8 cellular contexts compared by ENCODE assay signal in the genomic region with DNA sequence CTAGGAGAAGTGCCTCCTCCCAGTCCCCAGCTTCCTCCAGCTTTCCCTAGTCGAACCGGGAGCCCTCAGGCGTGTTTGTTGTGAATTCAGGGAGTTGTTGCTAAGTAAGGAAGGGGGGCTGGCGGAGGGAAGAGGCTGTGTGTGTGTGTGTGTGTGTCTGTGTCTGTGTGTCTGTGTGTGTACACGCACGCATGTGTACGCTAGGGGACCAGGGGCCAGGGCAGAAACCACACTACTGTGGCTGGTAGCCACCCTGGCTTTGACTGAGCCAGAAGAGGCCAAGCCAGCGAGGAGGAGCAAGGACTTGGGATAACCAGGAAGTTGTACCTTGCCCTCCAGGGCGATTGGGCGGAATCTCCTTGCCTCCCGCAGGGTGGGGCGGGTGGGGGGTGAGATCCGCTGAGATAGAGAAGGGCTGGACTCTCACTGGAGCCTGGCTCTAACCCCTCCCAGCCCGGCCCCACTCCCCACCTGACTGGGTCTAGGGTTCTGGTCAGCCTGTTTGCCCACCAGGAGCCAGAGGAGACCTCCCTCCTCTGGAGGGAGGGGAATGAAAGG. TPM values are rescaled to one million over a fixed set of nuclear protein-coding genes. Genes with fewer than 3 reads are reported as not detected.
A peak's percentile ranks its signal among the peaks of the same experiment; 100 is the strongest.
DNase-seq lines count a peak whose midpoint lies in the region; ATAC-seq, FAIRE-seq and TF ChIP-seq lines count a peak whose summit lies in the region.

No MANE protein-coding gene starts in this region.

- peak overlapping the region; percentile 71 for H3K4me3 ChIP-seq in SK-N-MC
- no peak overlapping the region for H3K4me3 ChIP-seq in ectodermal cell (ENCODE audit: insufficient read depth, low read depth, low read length)
- H3K4me3 ChIP-seq in mononuclear cell (ENCODE audit: low read length) = peak overlapping the region; percentile 10
- H3K4me3 ChIP-seq in uterus = peak overlapping the region; percentile 22 to 34

- TF ChIP-seq POLR2A in uterus (IDR thresholded peaks at IDR 0.05) = peak in 1 of 2 donors; percentile 47

- peak overlapping the region; percentile 51 for H3K9ac ChIP-seq in SK-N-MC (ENCODE audit: insufficient read length)

- H3K27me3 ChIP-seq in ectodermal cell (ENCODE audit: control insufficient read depth, insufficient read depth, low read length, poor library complexity, severe bottlenecking) (no peaks in the 10 kb centered on the region), mononuclear cell (ENCODE audit: insufficient read depth, low read length) (no peaks in the 10 kb centered on the region), uterus (no peaks in the 10 kb centered on the region)

- FAIRE-seq in GM19239 (lab: Jason Lieb, UNC) = no peak

- WGBS in ectodermal cell, 2 experiments = 10 to 11% methylated on average over 13 to 14 of the region's 14 CpGs

- intact Hi-C loops in uterus (cut with DNase I; ENCODE audit: low total_unique reads) = no loop called here

- H3K27ac ChIP-seq in SK-N-MC (peak overlapping the region; percentile 85), ectodermal cell (ENCODE audit: insufficient read depth, low read depth, low read length, poor library complexity, severe bottlenecking) (peak overlapping the region; percentile 84), uterus (peak overlapping the region; percentile 99 to 100)

- H3K9me3 ChIP-seq in SK-N-MC (ENCODE audit: low read depth, low read length) = no peaks in the 10 kb centered on the region
- no peaks in the 10 kb centered on the region for H3K9me3 ChIP-seq in ectodermal cell (ENCODE audit: control insufficient read depth, low read length)
- no peaks in the 10 kb centered on the region for H3K9me3 ChIP-seq in mononuclear cell (ENCODE audit: low read depth, low read length)
- H3K9me3 ChIP-seq in uterus = no peaks in the 10 kb centered on the region

- TF ChIP-seq CTCF in uterus (IDR thresholded peaks at IDR 0.05) (peak in 1 of 4 experiments; percentile 10), GM20000 (IDR thresholded peaks at IDR 0.05; ENCODE audit: extremely low read depth, missing control alignments) (no peak)

- H3K4me1 ChIP-seq in ectodermal cell (ENCODE audit: control insufficient read depth, insufficient read depth, low read length) = peaks cover 84% of the 10 kb centered on the region
- H3K4me1 ChIP-seq in mononuclear cell (ENCODE audit: insufficient read depth, low read length) = peaks cover 97% of the 10 kb centered on the region
- H3K4me1 ChIP-seq in uterus = peaks cover 26 to 72% of the 10 kb centered on the region in 2 donors

- H3K36me3 ChIP-seq in SK-N-MC (ENCODE audit: insufficient read depth, low read length) = no peaks in the 10 kb centered on the region
- no peaks in the 10 kb centered on the region for H3K36me3 ChIP-seq in ectodermal cell (ENCODE audit: control insufficient read depth, insufficient read depth, low read length)
- H3K36me3 ChIP-seq in uterus = no peaks in the 10 kb centered on the region

- no peaks in the 10 kb centered on the region for H3K27me3 Mint-ChIP-seq in stimulated activated naive CD8-positive, alpha-beta T cell treated with anti-CD3 and anti-CD28 coated beads, Interleukin-15, Interleukin-2, amounts not matched to agents 100 ng/mL and 50 ng/mL, for 24 hours

- H3K27ac Mint-ChIP-seq in stimulated activated naive CD8-positive, alpha-beta T cell treated with anti-CD3 and anti-CD28 coated beads, Interleukin-15, Interleukin-2, amounts not matched to agents 100 ng/mL and 50 ng/mL, for 24 hours = peak overlapping the region; percentile 99

- no peak for ATAC-seq in stimulated activated naive CD8-positive, alpha-beta T cell treated with anti-CD3 and anti-CD28 coated beads, Interleukin-15, Interleukin-2, amounts not matched to agents 100 U/mL and 50 U/mL, for 24 hours

- H3K4me3 Mint-ChIP-seq in stimulated activated naive CD8-positive, alpha-beta T cell treated with anti-CD3 and anti-CD28 coated beads, Interleukin-15, Interleukin-2, amounts not matched to agents 100 ng/mL and 50 ng/mL, for 24 hours = peak overlapping the region; percentile 92

- no peaks in the 10 kb centered on the region for H3K36me3 Mint-ChIP-seq in stimulated activated naive CD8-positive, alpha-beta T cell treated with anti-CD3 and anti-CD28 coated beads, Interleukin-15, Interleukin-2, amounts not matched to agents 100 ng/mL and 50 ng/mL, for 24 hours (ENCODE audit: low read depth)

- no peak for DNase-seq in stimulated activated naive CD8-positive, alpha-beta T cell treated with anti-CD3 and anti-CD28 coated beads, Interleukin-15, Interleukin-2, amounts not matched to agents 100 U/mL and 50 U/mL, for 24 hours
- DNase-seq in SK-N-MC (ENCODE audit: low read depth, low spot score) (no peak), uterus (peak; percentile 87 to 89), GM19239 (ENCODE audit: insufficient read length, low spot score) (no peak), GM20000 (ENCODE audit: low spot score) (no peak)

- no peaks in the 10 kb centered on the region for H3K9me3 Mint-ChIP-seq in stimulated activated naive CD8-positive, alpha-beta T cell treated with anti-CD3 and anti-CD28 coated beads, Interleukin-15, Interleukin-2, amounts not matched to agents 100 ng/mL and 50 ng/mL, for 24 hours

- H3K4me1 Mint-ChIP-seq in stimulated activated naive CD8-positive, alpha-beta T cell treated with anti-CD3 and anti-CD28 coated beads, Interleukin-15, Interleukin-2, amounts not matched to agents 100 ng/mL and 50 ng/mL, for 24 hours (ENCODE audit: low read depth) = peaks cover 85% of the 10 kb centered on the region

RNA-seq across cellular contexts. Expression of a gene that starts 7.5 kb away (rescaled TPM):
- 32.7 TPM for polyA plus RNA-seq in ectodermal cell (2013, experiment 1 of 4)
- polyA plus RNA-seq in ectodermal cell (2013, experiment 2 of 4) = 39.1 TPM
- polyA plus RNA-seq in ectodermal cell (2013, experiment 3 of 4) = 25.6 TPM
- 28.2 TPM for polyA plus RNA-seq in ectodermal cell (2013, experiment 4 of 4)
- total RNA-seq in mononuclear cell (41.9 TPM), uterus (100 to 1,000 TPM in 1 of 4 donors, 10 to 100 TPM in 1, 1 to 10 TPM in 2; 2.9 to 157 (median 13.7) TPM)

RNA-seq across cellular contexts. Expression of a gene that starts 34.5 kb away (rescaled TPM):
- not detected for polyA plus RNA-seq in ectodermal cell (2013, experiment 1 of 4)
- polyA plus RNA-seq in ectodermal cell (2013, experiment 2 of 4) = not detected
- not detected for polyA plus RNA-seq in ectodermal cell (2013, experiment 3 of 4)
- not detected for polyA plus RNA-seq in ectodermal cell (2013, experiment 4 of 4)
- total RNA-seq in mononuclear cell (11.1 TPM), uterus (under 1 TPM in 1 of 4 donors, not detected in 3; 0.14 TPM)

RNA-seq across cellular contexts. Expression of a gene that starts 37.9 kb away (rescaled TPM):
- polyA plus RNA-seq in ectodermal cell (2013, experiment 1 of 4) = not detected
- polyA plus RNA-seq in ectodermal cell (2013, experiment 2 of 4) = not detected
- not detected for polyA plus RNA-seq in ectodermal cell (2013, experiment 3 of 4)
- 0.69 TPM for polyA plus RNA-seq in ectodermal cell (2013, experiment 4 of 4)
- total RNA-seq in mononuclear cell = not detected
- not detected for total RNA-seq in uterus

RNA-seq across cellular contexts. Expression of a gene that starts 53.4 kb away (rescaled TPM):
- polyA plus RNA-seq in ectodermal cell (2013, experiment 1 of 4) = not detected
- polyA plus RNA-seq in ectodermal cell (2013, experiment 2 of 4) = not detected
- not detected for polyA plus RNA-seq in ectodermal cell (2013, experiment 3 of 4)
- not detected for polyA plus RNA-seq in ectodermal cell (2013, experiment 4 of 4)
- not detected for total RNA-seq in mononuclear cell
- total RNA-seq in uterus = not detected

Comparison
In these comparisons a context has a peak if more than half of its experiments do, and no peak if none do; other contexts are left out.
1. DNase-seq: peak in uterus (2 of 2); none in stimulated activated naive CD8-positive, alpha-beta T cell treated with anti-CD3 and anti-CD28 coated beads, Interleukin-15, Interleukin-2, amounts not matched to agents 100 U/mL and 50 U/mL, for 24 hours (single experiment), SK-N-MC (single experiment), GM19239 (single experiment) and GM20000 (single experiment).
2. RNA of a gene that starts 34.5 kb away (total RNA-seq): 11.1 TPM in mononuclear cell (single experiment); 0.14 TPM in uterus; every median in the first group is over 10 times any median in the second.
3. Peak in every context shown above with its lines, with median percentiles within 50 percentile points of each other: H3K27ac ChIP-seq.